Comparison of ENCODE assay signal across 8 cellular contexts in genomic region chr11:65501005-65501529, GRCh38. TPM values are rescaled to one million over a fixed set of nuclear protein-coding genes. Genes with fewer than 3 reads are reported as not detected.
DNase-seq lines count a peak whose midpoint lies in the region; ATAC-seq and TF ChIP-seq lines count a peak whose summit lies in the region.

No MANE protein-coding gene starts in this region.

- H3K9me3 ChIP-seq in OCI-LY3 (ENCODE audit: insufficient read depth, low read length) (no peaks in the 10 kb centered on the region), prostate gland (no peaks in the 10 kb centered on the region)

- TF ChIP-seq CTCF in OCI-LY3 (IDR thresholded peaks at IDR 0.05; ENCODE audit: low read depth, low read length) (no peak), epithelial cell of proximal tubule (conservative IDR thresholded peaks at IDR 0.05; ENCODE audit: low read depth, low read length) (no peak), prostate gland (IDR thresholded peaks at IDR 0.05) (no peak)

- WGBS in prostate gland: 0% methylated on average over 4 of the region's 4 CpGs

- H3K36me3 ChIP-seq in OCI-LY3 (replicated peaks; ENCODE audit: low read depth, low read length) (peaks cover 71% of the 10 kb centered on the region), prostate gland (peaks cover 32 to 33% of the 10 kb centered on the region in 2 donors)

- in situ Hi-C loops in ACHN (cut with HindIII; ENCODE audit: low pct_ligation_motif_present, low pct_unique_long_range_greater_than_20kb, low sequenced_read_pairs): no loop called here

- TF ChIP-seq POLR2A in prostate gland (IDR thresholded peaks at IDR 0.05): peak; percentile 17

- peak overlapping the region; percentile 83 for H3K4me3 ChIP-seq in OCI-LY3 (ENCODE audit: low read length)
- H3K4me3 ChIP-seq in epithelial cell of proximal tubule (ENCODE audit: low read depth, low read length): peak overlapping the region; percentile 97
- H3K4me3 ChIP-seq in prostate gland: peak overlapping the region; percentile 80 to 88

- intact Hi-C loops in prostate gland (cut with DNase I): no loop called here

- H3K27me3 ChIP-seq in OCI-LY3 (ENCODE audit: low read depth, low read length) (no peaks in the 10 kb centered on the region), prostate gland (replicated peaks; ENCODE audit: insufficient read depth) (no peaks in the 10 kb centered on the region)

- H3K9ac ChIP-seq in OCI-LY3 (ENCODE audit: low read length): peak overlapping the region; percentile 99

- H3K27ac ChIP-seq in OCI-LY3 (ENCODE audit: low read length) (peak overlapping the region; percentile 91), prostate gland (peak overlapping the region; percentile 98 to 100)

- H3K4me1 ChIP-seq in OCI-LY3 (ENCODE audit: low read length): peaks cover 56% of the 10 kb centered on the region
- H3K4me1 ChIP-seq in prostate gland (replicated peaks): peaks cover 3% of the 10 kb centered on the region

- peaks cover 67% of the 10 kb centered on the region for H4K20me1 ChIP-seq in OCI-LY3 (ENCODE audit: insufficient read depth, low read length)

- H3K4me2 ChIP-seq in OCI-LY3 (ENCODE audit: low read length): peak overlapping the region; percentile 95

- DNase-seq in ELF-1 (ENCODE audit: low read depth, low spot score) (peak; percentile 40), epithelial cell of proximal tubule (ENCODE audit: low read depth) (no peak), prostate gland (ENCODE audit: low spot score) (no peak), ACHN (no peak)

- ATAC-seq in GM18498 (IDR thresholded peaks at IDR 0.05; ENCODE audit: unreplicated experiment) (no peak), HG02852 (IDR thresholded peaks at IDR 0.05; ENCODE audit: unreplicated experiment) (no peak), HG03039 (IDR thresholded peaks at IDR 0.05; ENCODE audit: unreplicated experiment) (no peak)

- H3K79me2 ChIP-seq in OCI-LY3 (ENCODE audit: low read length): peaks cover 93% of the 10 kb centered on the region

- no peak overlapping the region for H2AFZ ChIP-seq in OCI-LY3 (ENCODE audit: low read depth, low read length)

RNA-seq across cellular contexts. Expression of gene MALAT1, which starts 2.2 kb away (rescaled TPM):
- total RNA-seq in epithelial cell of proximal tubule: 343 and 1,362 TPM in 2 replicates
- total RNA-seq in prostate gland: 1,000 to 10,000 TPM; 5,964 to 9,097 TPM

RNA-seq across cellular contexts. Expression of gene SCYL1, which starts 23.8 kb away (rescaled TPM):
- total RNA-seq in epithelial cell of proximal tubule (81.2 and 101 TPM in 2 replicates), prostate gland (100 to 1,000 TPM; 125 to 177 TPM)

RNA-seq across cellular contexts. Expression of gene LTBP3, which starts 57.1 kb away (rescaled TPM):
- total RNA-seq in epithelial cell of proximal tubule (34.9 and 102 TPM in 2 replicates), prostate gland (100 to 1,000 TPM; 220 to 234 TPM)
